11 cellular contexts compared by ENCODE assay signal in genomic region chr7:460374-461117, GRCh38. TPM values are rescaled to one million over a fixed set of nuclear protein-coding genes. Genes with fewer than 3 reads are reported as not detected.
A peak's percentile ranks its signal among the peaks of the same experiment; 100 is the strongest.
DNase-seq lines count a peak whose midpoint lies in the region; ATAC-seq and TF ChIP-seq lines count a peak whose summit lies in the region.
"Had no signal": no experiment of that assay in that cellular context is flagged by ENCODE, and none has a peak within 500 bp of the region (broad histone marks: within the 10 kb centered on the region; RNA-seq: fewer than 3 reads in every experiment).

No MANE protein-coding gene starts in this region.

- no peak overlapping the region for H2BK15ac ChIP-seq in IMR-90 (ENCODE audit: low read depth, low read length)

- in situ Hi-C loops in IMR-90 (cut with MboI; ENCODE audit: low sequenced_read_pairs) = no loop called here

- intact Hi-C loops in IMR-90 (cut with micrococcal nuclease) = no loop called here
- intact Hi-C loops in spleen (cut with DNase I; ENCODE audit: low total_unique reads) = no loop called here
- intact Hi-C loops in left colon (cut with DNase I, micrococcal nuclease) = no loop called here

- H2AK5ac ChIP-seq in IMR-90 (ENCODE audit: low read depth, low read length) = no peak overlapping the region

- no peak for TF ChIP-seq RAD21 in IMR-90 (IDR thresholded peaks at IDR 0.05; ENCODE audit: low read length)

- TF ChIP-seq CTCF in IMR-90 (conservative IDR thresholded peaks at IDR 0.05; ENCODE audit: low read depth, low read length) (no peak), spleen (IDR thresholded peaks at IDR 0.05 in 8 of 11, conservative IDR thresholded peaks at IDR 0.05 in 3 of 11) (no peak), GM10248 (IDR thresholded peaks at IDR 0.05; ENCODE audit: control extremely low read depth, extremely low read depth, low read depth, missing control alignments) (no peak)

- H3K36me3 ChIP-seq in IMR-90 (ENCODE audit: control insufficient read depth, insufficient read depth, low read length) (no peaks in the 10 kb centered on the region), spleen (no peaks in the 10 kb centered on the region)

- no peak for TF ChIP-seq POLR2A in IMR-90 (IDR thresholded peaks at IDR 0.05; ENCODE audit: low read depth, low read length)
- no peak for TF ChIP-seq POLR2A in spleen (IDR thresholded peaks at IDR 0.05)

- no peak overlapping the region for H4K5ac ChIP-seq in IMR-90 (ENCODE audit: low read depth, low read length)

- H3K27ac ChIP-seq in IMR-90 (ENCODE audit: insufficient read depth, low read length) (no peak overlapping the region), spleen (peak overlapping the region in 7 of 8 donors; percentile 34 to 78 (median 69))
- H3K27ac ChIP-seq: foreskin keratinocyte had no signal

- peak; percentile 70 for ATAC-seq in IMR-90 (ENCODE audit: low read depth)
- ATAC-seq in left lobe of liver = peak; percentile 47
- ATAC-seq in HG03196 (IDR thresholded peaks at IDR 0.05; ENCODE audit: unreplicated experiment) = no peak
- ATAC-seq in left colon = no peak
- ATAC-seq: foreskin keratinocyte; naive thymus-derived CD4-positive, alpha-beta T cell had no signal

- H3K23ac ChIP-seq in IMR-90 (ENCODE audit: low read depth, low read length) = no peak overlapping the region

- H3K4me1 ChIP-seq in IMR-90 (ENCODE audit: control insufficient read depth, insufficient read depth, low read length) (peaks cover 20% of the 10 kb centered on the region), spleen (peaks cover 17 to 62% (median 32%) of the 10 kb centered on the region in 6 donors)
- H3K4me1 ChIP-seq: foreskin keratinocyte had no signal

- no peak overlapping the region for H3K18ac ChIP-seq in IMR-90 (ENCODE audit: low read depth, low read length)

- no peak overlapping the region for H3K4me3 ChIP-seq in IMR-90 (ENCODE audit: insufficient read depth, low read depth, low read length)
- no peak overlapping the region for H3K4me3 ChIP-seq in spleen

- peak overlapping the region in 1 of 2 experiments; percentile 38; a peak in 2 of 4 replicates for H4K8ac ChIP-seq in IMR-90 (ENCODE audit: low read depth in 2 of 2, low read length in 2 of 2)

- H3K4me2 ChIP-seq in IMR-90 (ENCODE audit: low read depth, low read length) = peak overlapping the region; percentile 38; the same call in 1 of the 2 replicates

- no peak overlapping the region for H3K56ac ChIP-seq in IMR-90 (ENCODE audit: extremely low read depth, insufficient read depth, low read length)

- no peak overlapping the region for H2AK9ac ChIP-seq in IMR-90 (replicated peaks; ENCODE audit: low read depth, low read length, poor library complexity)

- no peaks in the 10 kb centered on the region; the same call in 1 of the 2 replicates for H3K9me3 ChIP-seq in IMR-90 (ENCODE audit: control insufficient read depth, insufficient read depth, low read length)
- no peaks in the 10 kb centered on the region for H3K9me3 ChIP-seq in spleen

- H2AFZ ChIP-seq in IMR-90 (replicated peaks; ENCODE audit: low read length, poor library complexity) = peak overlapping the region; percentile 70

- H3K9me1 ChIP-seq in IMR-90 (ENCODE audit: insufficient read depth, low read length) = no peaks in the 10 kb centered on the region

- no peak overlapping the region for H2BK120ac ChIP-seq in IMR-90 (ENCODE audit: low read depth, low read length)

- H3K27me3 ChIP-seq in IMR-90 (ENCODE audit: control insufficient read depth, insufficient read depth, low read length) (no peaks in the 10 kb centered on the region; the same call in 1 of the 2 replicates), spleen (replicated peaks in 1 of 7) (peaks cover 0 to 3% (median 0%) of the 10 kb centered on the region in 7 donors)

- H3K14ac ChIP-seq in IMR-90 (replicated peaks; ENCODE audit: low read depth, low read length) = no peak overlapping the region

- H3K4ac ChIP-seq in IMR-90 (ENCODE audit: low read depth, low read length) = no peak overlapping the region

- BruUV-seq in IMR-90 (replicated peaks; lab: Mats Ljungman, UMichigan) = no TSS peak

- no peak overlapping the region; the same call in 1 of the 2 replicates for H3K9ac ChIP-seq in IMR-90 (ENCODE audit: low read depth, low read length)

- DNase-seq in IMR-90 (peak; percentile 38), ecto neural progenitor cell (ENCODE audit: low spot score) (peak; percentile 82), left lobe of liver (ENCODE audit: low spot score) (no peak), spleen (peak; percentile 75), GM10248 (ENCODE audit: extremely low spot score) (no peak), mesenteric fat pad (ENCODE audit: low spot score) (no peak), left colon (no peak)
- DNase-seq: foreskin keratinocyte; naive thymus-derived CD4-positive, alpha-beta T cell; NCI-H1694 treated with DMSO at 0.1 percent for 48 hours had no signal

- dilution Hi-C loops in IMR-90 (cut with HindIII; ENCODE audit: low sequenced_read_pairs, unreplicated experiment) = no loop called here

- peak overlapping the region; percentile 44 for H2BK5ac ChIP-seq in IMR-90 (ENCODE audit: low read depth, low read length, poor library complexity, severe bottlenecking)

- 30% methylated on average over 2 of the region's 26 CpGs; no CpG with 5 or more reads in 1 of the 2 experiments for WGBS in IMR-90 (ENCODE audit: extremely low coverage in 2 of 2, insufficient read length in 1 of 2), 2 experiments
- 51 to 62% (median 61%) methylated on average over 25 to 26 of the region's 26 CpGs for WGBS in spleen, 5 donors

- CTCF ChIA-PET in IMR-90 (lab: Yijun Ruan, JAX) = no interaction called here
- CTCF ChIA-PET in GM10248 (lab: Yijun Ruan, JAX) = no interaction called here

- no peaks in the 10 kb centered on the region for H3K79me1 ChIP-seq in IMR-90 (ENCODE audit: low read depth in 1 of 2, low read length in 2 of 2)

- H2BK20ac ChIP-seq in IMR-90 (ENCODE audit: low read depth, low read length) = no peak overlapping the region

- POLR2A ChIA-PET in IMR-90 (lab: Charles Lee; ENCODE audit: unreplicated experiment) (no interaction called here), GM10248 (lab: Yijun Ruan, JAX) (interaction anchor here (0.6 kb wide), 1 partner anchor 255 kb away, joined by 3 read pairs; no protein-coding TSS in a partner anchor)

- no peak overlapping the region for H4K91ac ChIP-seq in IMR-90 (ENCODE audit: insufficient read depth, low read depth, low read length)

- H4K20me1 ChIP-seq in IMR-90 (ENCODE audit: insufficient read depth, low read length) = 0 out of 2 replicates have a peak, but pooled peaks cover 6% of the 10 kb centered on the region

TF ChIP-seq in IMR-90, 13 proteins besides CTCF, POLR2A, EP300 and RAD21:
- no peak for TF ChIP-seq NFE2L2 (IDR thresholded peaks at IDR 0.05; ENCODE audit: low read depth, low read length)
- no peak for TF ChIP-seq RCOR1 (IDR thresholded peaks at IDR 0.05; ENCODE audit: insufficient replicate concordance, low read length)
- TF ChIP-seq CEBPB (IDR thresholded peaks at IDR 0.05; ENCODE audit: low read depth, low read length) = no peak
- TF ChIP-seq USF2 (IDR thresholded peaks at IDR 0.05; ENCODE audit: low read depth, low read length) = no peak
TF ChIP-seq in IMR-90: peak in this region for 0.

RNA-seq across cellular contexts. Expression of gene PDGFA, which starts 59.1 kb away (rescaled TPM):
- total RNA-seq in IMR-90 (2012; rRNA removed) = 3.8 and 4.7 TPM in 2 replicates
- 3.3 and 4.7 TPM in 2 replicates for polyA plus RNA-seq in IMR-90 (2012; rRNA removed)
- 2.9 and 3.2 TPM in 2 replicates for polyA plus RNA-seq in IMR-90 (2012; cell fraction: cytosol; rRNA removed)
- polyA plus RNA-seq in IMR-90 (2012; cell fraction: nucleus; rRNA removed; ENCODE audit: low replicate concordance) = 9.1 and 10.4 TPM in 2 replicates
- 2.7 TPM for total RNA-seq in left lobe of liver
- 10 to 100 TPM; 16.1 to 49.5 (median 24.5) TPM for total RNA-seq in spleen
- 10 to 100 TPM in 1 of 3 donors, 1 to 10 TPM in 2; 6.1 to 16.8 (median 9.9) TPM for polyA plus RNA-seq in spleen
- 19.7 TPM for total RNA-seq in mesenteric fat pad
- 10 to 100 TPM; 58.7 to 80.2 TPM for total RNA-seq in left colon
- polyA plus RNA-seq: naive thymus-derived CD4-positive, alpha-beta T cell had no signal

Comparison
In these comparisons a context has a peak if more than half of its experiments do, and no peak if none do; other contexts are left out.
1. ATAC-seq: peak in IMR-90 (single experiment) and left lobe of liver (single experiment); none in HG03196 (single experiment) and left colon (single experiment).
2. DNase-seq: peak in IMR-90 (single experiment), ecto neural progenitor cell (single experiment) and spleen (single experiment); none in left lobe of liver (single experiment), GM10248 (single experiment), mesenteric fat pad (single experiment) and left colon (0 of 2).